Comparison of ENCODE assay signal across 16 cellular contexts in the genomic region with DNA sequence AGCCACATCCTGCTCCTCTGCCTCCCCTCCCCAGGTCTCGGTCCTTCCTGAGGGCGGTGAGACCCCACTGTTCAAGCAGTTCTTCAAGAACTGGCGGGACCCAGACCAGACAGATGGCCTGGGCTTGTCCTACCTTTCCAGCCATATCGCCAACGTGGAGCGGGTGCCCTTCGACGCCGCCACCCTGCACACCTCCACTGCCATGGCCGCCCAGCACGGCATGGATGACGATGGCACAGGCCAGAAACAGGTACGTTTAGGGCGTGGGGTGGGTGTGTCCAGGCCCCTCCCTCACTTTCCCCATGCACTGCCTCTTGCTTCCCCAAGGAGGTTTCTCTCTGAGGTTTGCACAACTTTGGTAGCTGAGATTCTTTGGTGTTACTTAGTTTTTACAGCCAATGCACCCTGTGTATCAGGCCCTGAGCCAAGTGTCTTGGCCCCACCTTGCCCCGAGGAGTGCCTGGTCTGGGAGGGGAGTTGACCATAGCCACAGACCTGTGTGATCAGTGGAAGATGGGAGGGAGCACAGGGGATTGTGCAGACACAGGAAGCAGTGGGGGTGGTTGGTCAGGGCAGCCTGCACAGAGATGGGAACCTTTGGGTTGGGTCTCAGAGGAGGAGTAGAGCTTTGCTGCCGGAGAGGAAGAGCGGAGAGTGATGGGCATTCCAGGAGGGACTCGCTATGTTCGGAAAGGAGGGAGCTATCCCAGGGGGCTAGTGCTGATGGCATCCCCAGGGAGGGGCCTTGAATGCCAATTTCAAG. TPM values are rescaled to one million over a fixed set of nuclear protein-coding genes. Genes with fewer than 3 reads are reported as not detected.
DNase-seq lines count a peak whose midpoint lies in the region; ATAC-seq and TF ChIP-seq lines count a peak whose summit lies in the region.
"Had no signal": no experiment of that assay in that cellular context is flagged by ENCODE, and none has a peak within 500 bp of the region (broad histone marks: within the 10 kb centered on the region; RNA-seq: fewer than 3 reads in every experiment).

No MANE protein-coding gene starts in this region.

- H3K9me3 ChIP-seq in mammary epithelial cell (replicated peaks; ENCODE audit: insufficient read depth, low read length): no peaks in the 10 kb centered on the region
- no peaks in the 10 kb centered on the region for H3K9me3 ChIP-seq in left ventricle myocardium inferior (replicated peaks)

- peaks cover 13% of the 10 kb centered on the region for H3K4me1 ChIP-seq in mammary epithelial cell (ENCODE audit: insufficient read depth, low read length)
- H3K4me1 ChIP-seq in left ventricle myocardium inferior: peaks cover 94% of the 10 kb centered on the region
- H3K4me1 ChIP-seq: parathyroid adenoma had no signal

- peak overlapping the region; percentile 25 for H3K27ac Mint-ChIP-seq in MCF 10A (ENCODE audit: low read depth, unreplicated experiment)

- H2AFZ ChIP-seq in mammary epithelial cell (ENCODE audit: low read depth, low read length): no peak overlapping the region
- H2AFZ ChIP-seq: parathyroid adenoma had no signal

- H3K4me1 Mint-ChIP-seq in MCF 10A (ENCODE audit: insufficient read depth, unreplicated experiment): peaks cover 38% of the 10 kb centered on the region

- H3K4me3 Mint-ChIP-seq in MCF 10A (ENCODE audit: unreplicated experiment): no peak overlapping the region
- H3K4me3 Mint-ChIP-seq: CD4-positive, CD25-positive, alpha-beta regulatory T cell had no signal

- no peak overlapping the region for H3K9ac ChIP-seq in mammary epithelial cell (ENCODE audit: insufficient read depth, low read length)
- H3K9ac ChIP-seq: parathyroid adenoma had no signal

- H3K27ac ChIP-seq in mammary epithelial cell (ENCODE audit: insufficient read depth, low read depth, low read length): no peak overlapping the region
- peak overlapping the region; percentile 95 for H3K27ac ChIP-seq in left ventricle myocardium inferior (replicated peaks)
- H3K27ac ChIP-seq: parathyroid adenoma had no signal

- peak; percentile 49 for ATAC-seq in sciatic nerve
- ATAC-seq in HG02973 (IDR thresholded peaks at IDR 0.05; ENCODE audit: unreplicated experiment): no peak
- no peak for ATAC-seq in GM19455 (IDR thresholded peaks at IDR 0.05; ENCODE audit: unreplicated experiment)

- POLR2A ChIA-PET in MCF 10A (lab: Yijun Ruan, JAX): interaction anchor here (0.9 to 6.8 kb wide), 8 partner anchors 13 to 84 kb away, joined by 3 to 96 read pairs (median 9); no protein-coding TSS in a partner anchor

- 83% methylated on average over 18 of the region's 19 CpGs for WGBS in mammary epithelial cell (ENCODE audit: low coverage, missing lambda C conversion rate)

- intact Hi-C loops in MCF 10A (cut with micrococcal nuclease): no loop called here
- intact Hi-C loops in mammary epithelial cell (cut with micrococcal nuclease): no loop called here
- intact Hi-C loops in left ventricle myocardium inferior (cut with micrococcal nuclease): loop anchor here (10.0 kb wide), 2 partner anchors 54 to 104 kb away; a partner anchor contains a TSS
- intact Hi-C loops in sciatic nerve (cut with DNase I): loop anchor here (10.0 kb wide), 1 partner anchor 104 kb away; no protein-coding TSS in a partner anchor

- CTCF ChIA-PET in MCF 10A (lab: Yijun Ruan, JAX) (interaction anchor here (0.6 to 6.5 kb wide), 46 partner anchors 9 to 546 kb away, joined by 3 to 152 read pairs (median 8); a partner anchor contains a TSS), mammary epithelial cell (lab: Charles Lee; ENCODE audit: low non-redundant PET) (no interaction called here)

- dilution Hi-C loops in mammary epithelial cell (cut with HindIII; ENCODE audit: low sequenced_read_pairs): no loop called here

- H3K9me3 Mint-ChIP-seq in MCF 10A (ENCODE audit: unreplicated experiment): no peaks in the 10 kb centered on the region
- H3K9me3 Mint-ChIP-seq: CD4-positive, CD25-positive, alpha-beta regulatory T cell had no signal

- in situ Hi-C loops in mammary epithelial cell (cut with MboI; ENCODE audit: low sequenced_read_pairs in 2 of 2): loop anchor here in 1 of 2 donors (10.0 kb wide), 1 partner anchor 104 kb away; no protein-coding TSS in a partner anchor

- no peaks in the 10 kb centered on the region for H3K27me3 ChIP-seq in mammary epithelial cell (ENCODE audit: insufficient read depth, low read length)
- no peaks in the 10 kb centered on the region for H3K27me3 ChIP-seq in left ventricle myocardium inferior (ENCODE audit: low read depth)

- H3K79me2 ChIP-seq in mammary epithelial cell (ENCODE audit: insufficient read depth, low read length): no peaks in the 10 kb centered on the region
- H3K79me2 ChIP-seq: parathyroid adenoma had no signal

- H3K4me3 ChIP-seq in mammary epithelial cell (replicated peaks in 1 of 3; ENCODE audit: insufficient read depth in 1 of 3, low read depth in 2 of 3, low read length in 3 of 3) (no peak overlapping the region), left ventricle myocardium inferior (no peak overlapping the region)

- H4K20me1 ChIP-seq in mammary epithelial cell (ENCODE audit: insufficient read depth, low read length): no peaks in the 10 kb centered on the region

- peaks cover 42% of the 10 kb centered on the region for H3K36me3 Mint-ChIP-seq in MCF 10A (ENCODE audit: insufficient read depth, unreplicated experiment)

- BruUV-seq in MCF 10A (replicated peaks; lab: Mats Ljungman, UMichigan): no TSS peak
- no TSS peak for BruUV-seq in mammary epithelial cell (replicated peaks; lab: Mats Ljungman, UMichigan)

- no peak for TF ChIP-seq CTCF in MCF 10A (IDR thresholded peaks at IDR 0.05; ENCODE audit: unreplicated experiment)
- no peak for TF ChIP-seq CTCF in mammary epithelial cell (conservative IDR thresholded peaks at IDR 0.05 in 1 of 2, IDR thresholded peaks at IDR 0.05 in 1 of 2; ENCODE audit: extremely low read depth in 1 of 2, insufficient read depth in 1 of 2, low read depth in 1 of 2, low read length in 2 of 2)
- no peak for TF ChIP-seq CTCF in left ventricle myocardium inferior (IDR thresholded peaks at IDR 0.05; ENCODE audit: borderline replicate concordance)

- DNase-seq in MCF 10A (ENCODE audit: unreplicated experiment) (peak; percentile 19), mammary epithelial cell (no peak), left ventricle myocardium inferior (no peak), sciatic nerve (ENCODE audit: low spot score) (no peak), ureter (ENCODE audit: low spot score) (peak; percentile 40), DMS153 treated with DMSO at 0.1 percent for 48 hours (lab: John Stamatoyannopoulos, UW; ENCODE audit: unreplicated experiment) (no peak)
- DNase-seq: activated CD4-positive, alpha-beta T cell treated with anti-CD3 and anti-CD28 coated beads, Interleukin-2, amount 50 U/mL, for 48 hours; CD4-positive, CD25-positive, alpha-beta regulatory T cell; DND-41; glutamatergic neuron; NCI-H187 treated with DMSO at 0.1 percent for 48 hours; NCI-H524 treated with DMSO at 0.1 percent for 48 hours; SW 1271 had no signal

- no peaks in the 10 kb centered on the region for H3K27me3 Mint-ChIP-seq in MCF 10A (ENCODE audit: insufficient read depth, unreplicated experiment)
- H3K27me3 Mint-ChIP-seq: CD4-positive, CD25-positive, alpha-beta regulatory T cell had no signal

- H3K36me3 ChIP-seq in mammary epithelial cell (ENCODE audit: insufficient read depth, low read length) (peaks cover 8% of the 10 kb centered on the region), left ventricle myocardium inferior (peaks cover 98% of the 10 kb centered on the region)

- no peak overlapping the region for H3K4me2 ChIP-seq in mammary epithelial cell (ENCODE audit: insufficient read depth, low read depth, low read length)

RNA-seq across cellular contexts. Expression of a gene that starts 50.9 kb away (rescaled TPM):
- total RNA-seq in MCF 10A (2022): 21.9 and 24.9 TPM in 2 replicates
- 100 to 1,000 TPM; 196 to 723 TPM for total RNA-seq in mammary epithelial cell
- polyA plus RNA-seq in mammary epithelial cell: 462 TPM
- polyA minus RNA-seq in mammary epithelial cell: 325 TPM
- total RNA-seq in left ventricle myocardium inferior: 758 TPM
- 1,757 TPM for total RNA-seq in sciatic nerve
- 510 TPM for total RNA-seq in ureter

RNA-seq across cellular contexts. Expression of a gene that starts 51.2 kb away (rescaled TPM):
- total RNA-seq in MCF 10A (2022): 200 and 231 TPM in 2 replicates
- 100 to 1,000 TPM in 1 of 2 donors, 10 to 100 TPM in 1; 80.3 to 124 TPM for total RNA-seq in mammary epithelial cell
- polyA plus RNA-seq in mammary epithelial cell: 71.7 TPM
- polyA minus RNA-seq in mammary epithelial cell: 41.9 TPM
- total RNA-seq in left ventricle myocardium inferior: 165 TPM
- 301 TPM for total RNA-seq in sciatic nerve
- 191 TPM for total RNA-seq in ureter

Comparison
In these comparisons a context has a peak if more than half of its experiments do, and no peak if none do; other contexts are left out.
1. DNase-seq: peak in MCF 10A (single experiment) and ureter (single experiment); none in mammary epithelial cell (single experiment), left ventricle myocardium inferior (single experiment), sciatic nerve (single experiment) and DMS153 treated with DMSO at 0.1 percent for 48 hours (single experiment).
2. intact Hi-C loops: an anchor here in left ventricle myocardium inferior (10.0 kb wide) and sciatic nerve (10.0 kb wide); none called in MCF 10A and mammary epithelial cell.